ENCODE assay signal across 15 cellular contexts in the genomic region with DNA sequence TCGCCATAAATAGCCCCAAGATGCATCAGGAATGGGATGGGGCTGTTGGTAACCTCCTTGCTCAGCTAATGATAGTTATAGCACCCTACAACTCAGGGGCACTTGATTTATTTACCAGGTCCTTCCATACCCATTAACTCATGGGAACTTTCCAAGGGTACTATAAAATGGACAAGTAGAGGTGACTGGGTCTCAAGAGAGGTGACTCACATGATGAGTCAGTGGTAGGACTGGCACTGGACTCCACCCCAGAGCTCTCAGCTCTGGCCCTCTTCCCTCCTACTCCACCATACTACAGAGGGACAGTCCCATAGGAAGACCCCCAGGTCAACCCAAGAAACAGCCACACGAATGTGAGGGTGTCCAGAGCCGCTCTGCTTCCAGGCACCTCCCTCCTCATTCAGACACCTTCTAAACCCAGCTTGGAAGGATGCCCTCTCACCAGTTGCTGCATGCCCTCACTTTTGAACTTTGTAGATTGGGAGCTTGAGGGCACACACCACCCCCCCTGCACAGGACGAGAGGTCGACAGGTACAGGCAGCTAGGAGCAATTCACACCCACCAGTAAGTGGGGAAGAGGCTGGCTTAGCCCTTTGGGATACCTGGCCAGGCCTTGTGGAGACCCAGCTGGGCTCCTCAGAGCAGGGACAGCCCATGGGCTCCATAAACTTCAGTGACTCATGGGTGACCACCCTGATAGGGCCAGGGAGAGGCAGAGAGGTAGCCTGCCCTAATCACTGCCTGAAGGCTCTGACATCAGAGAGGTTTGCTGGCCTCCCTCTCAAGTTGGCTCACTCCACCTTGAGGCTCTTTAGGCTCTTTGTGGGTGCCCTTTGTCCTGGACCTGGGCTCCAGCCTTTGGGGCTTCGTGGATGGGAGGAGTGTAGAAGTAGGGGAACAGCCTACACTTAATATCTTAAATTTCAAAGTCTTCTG.
DNase-seq lines count a peak whose midpoint lies in the region; ATAC-seq and TF ChIP-seq lines count a peak whose summit lies in the region.
"Had no signal": no experiment of that assay in that cellular context is flagged by ENCODE, and none has a peak within 500 bp of the region (broad histone marks: within the 10 kb centered on the region; RNA-seq: fewer than 3 reads in every experiment).

No MANE protein-coding gene starts in this region.

- H2AFZ ChIP-seq in neural progenitor cell (replicated peaks), result no peak overlapping the region

- no peaks in the 10 kb centered on the region for H4K20me1 ChIP-seq in neural progenitor cell (ENCODE audit: low read depth)

- peaks cover 13% of the 10 kb centered on the region for H3K4me1 Mint-ChIP-seq in neural progenitor cell
- H3K4me1 Mint-ChIP-seq: IgD-negative memory B cell had no signal

- H3K4me2 ChIP-seq in neural progenitor cell, result no peak overlapping the region

- no peaks in the 10 kb centered on the region for H3K79me2 ChIP-seq in neural progenitor cell (ENCODE audit: low read depth)

- DNase-seq in Caki2 (ENCODE audit: low read depth), result peak; percentile 51
- DNase-seq in MG63, result peak; percentile 67
- peak; percentile 15 to 68 for DNase-seq in cardiac fibroblast (ENCODE audit: low read depth in 2 of 2)
- DNase-seq in neural progenitor cell (ENCODE audit: low spot score), result no peak
- DNase-seq in NCI-H1048 (lab: John Stamatoyannopoulos, UW), result no peak
- DNase-seq: caudate nucleus; CD4-positive, CD25-positive, alpha-beta regulatory T cell; esophagus squamous epithelium; stimulated activated CD4-positive, alpha-beta T cell treated with anti-CD3 and anti-CD28 coated beads, Interleukin-2, amount 100 ng/mL, for 24 hours had no signal

- H3K27ac Mint-ChIP-seq in neural progenitor cell, result no peak overlapping the region
- H3K27ac Mint-ChIP-seq: activated T-helper 2 cell treated with anti-CD3 and anti-CD28 coated beads, Interferon-gamma antibody, Interleukin-2, Interleukin-4, amounts not matched to agents 10 μg/mL and 5 μg/mL and 100 μg/mL, durations not matched to agents 14 hours and 24 hours and 36 hours; CD4-positive, CD25-positive, alpha-beta regulatory T cell; IgD-negative memory B cell had no signal

- peak overlapping the region; percentile 27 for H3K4me3 Mint-ChIP-seq in neural progenitor cell
- H3K4me3 Mint-ChIP-seq: CD4-positive, CD25-positive, alpha-beta regulatory T cell had no signal

- in situ Hi-C loops in Caki2 (cut with HindIII; ENCODE audit: low pct_unique_long_range_greater_than_20kb, low sequenced_read_pairs), result no loop called here

- H3K27me3 ChIP-seq in MG63 (no peaks in the 10 kb centered on the region), neural progenitor cell (no peaks in the 10 kb centered on the region)

- H3K4me1 ChIP-seq in neural progenitor cell, result peaks cover 14% of the 10 kb centered on the region

- H3K9me3 ChIP-seq in MG63 (no peaks in the 10 kb centered on the region), neural progenitor cell (ENCODE audit: low read depth) (no peaks in the 10 kb centered on the region)
- H3K9me3 ChIP-seq: esophagus squamous epithelium had no signal

- H3K4me3 ChIP-seq in MG63, result no peak overlapping the region
- no peak overlapping the region for H3K4me3 ChIP-seq in cardiac fibroblast (replicated peaks in 1 of 2; ENCODE audit: low read depth in 2 of 2, low read length in 2 of 2)
- no peak overlapping the region for H3K4me3 ChIP-seq in neural progenitor cell
- H3K4me3 ChIP-seq: esophagus squamous epithelium had no signal

- H3K27ac ChIP-seq in neural progenitor cell, result no peak overlapping the region
- H3K27ac ChIP-seq: esophagus squamous epithelium had no signal

- peaks cover 13% of the 10 kb centered on the region for H3K27me3 Mint-ChIP-seq in neural progenitor cell (ENCODE audit: insufficient read depth, low read depth)

- H3K36me3 ChIP-seq in MG63, result no peaks in the 10 kb centered on the region
- no peaks in the 10 kb centered on the region for H3K36me3 ChIP-seq in neural progenitor cell
- H3K36me3 ChIP-seq: esophagus squamous epithelium had no signal

- H3K9ac ChIP-seq in neural progenitor cell, result no peak overlapping the region

- H3F3A ChIP-seq in neural progenitor cell (ENCODE audit: low read depth), result no peaks in the 10 kb centered on the region

- no peaks in the 10 kb centered on the region for H3K36me3 Mint-ChIP-seq in neural progenitor cell
- H3K36me3 Mint-ChIP-seq: CD4-positive, CD25-positive, alpha-beta regulatory T cell; IgD-negative memory B cell had no signal

- TF ChIP-seq CTCF in cardiac fibroblast (IDR thresholded peaks at IDR 0.05; ENCODE audit: low read depth, low read length) (no peak), neural progenitor cell (IDR thresholded peaks at IDR 0.05) (no peak)

- H3K9me3 Mint-ChIP-seq in neural progenitor cell, result no peaks in the 10 kb centered on the region
- H3K9me3 Mint-ChIP-seq: activated T-helper 2 cell treated with anti-CD3 and anti-CD28 coated beads, Interferon-gamma antibody, Interleukin-2, Interleukin-4, amounts not matched to agents 10 μg/mL and 5 μg/mL and 100 μg/mL, durations not matched to agents 14 hours and 24 hours and 36 hours had no signal

- ATAC-seq in HG03378 (IDR thresholded peaks at IDR 0.05; ENCODE audit: unreplicated experiment), result no peak
- ATAC-seq in HG03095 (IDR thresholded peaks at IDR 0.05; ENCODE audit: unreplicated experiment), result no peak
- no peak for ATAC-seq in GM18511 (IDR thresholded peaks at IDR 0.05; ENCODE audit: unreplicated experiment)
- ATAC-seq: Right ventricle myocardium inferior had no signal

Comparison
In these comparisons a context has a peak if more than half of its experiments do, and no peak if none do; other contexts are left out.
1. DNase-seq: peak in Caki2 (single experiment), MG63 (single experiment) and cardiac fibroblast (2 of 2); none in neural progenitor cell (single experiment) and NCI-H1048 (single experiment).